Comparison of ENCODE assay signal across 12 cellular contexts in genomic region chr5:10635861-10636350, GRCh38.
DNase-seq lines count a peak whose midpoint lies in the region; ATAC-seq, FAIRE-seq and TF ChIP-seq lines count a peak whose summit lies in the region.
"Had no signal": no experiment of that assay in that cellular context is flagged by ENCODE, and none has a peak within 500 bp of the region (broad histone marks: within the 10 kb centered on the region; RNA-seq: fewer than 3 reads in every experiment).

No MANE protein-coding gene starts in this region.

- POLR2A ChIA-PET in GM12878 (lab: Charles Lee) = interaction anchor here (1.3 to 4.9 kb wide), 8 partner anchors 9 to 283 kb away, joined by 3 to 39 read pairs (median 5); partner anchors contain the start of genes DAP and MARCHF6

- H3K36me3 ChIP-seq in BLaER1 (peaks cover 36% of the 10 kb centered on the region), HUES64 (ENCODE audit: insufficient read depth, low read length) (no peaks in the 10 kb centered on the region; the same call in 1 of the 2 replicates), GM12878 (ENCODE audit: control insufficient read depth in 2 of 2, insufficient read depth in 2 of 2, low read length in 1 of 2) (peaks cover 18 to 19% of the 10 kb centered on the region in 2 experiments), trophoblast cell (ENCODE audit: control insufficient read depth in 1 of 2, insufficient read depth in 2 of 2, low read length in 2 of 2) (peaks cover 5% of the 10 kb centered on the region in 2 experiments)
- H3K36me3 ChIP-seq: transverse colon had no signal

- DNase-seq in GM13977 (ENCODE audit: low spot score) (peak; percentile 48), GM12878 (ENCODE audit: low read depth, low spot score) (no peak), foreskin melanocyte (no peak), trophoblast cell (no peak)
- DNase-seq: left colon, NCI-H1436, nucleus accumbens, transverse colon had no signal

- no peaks in the 10 kb centered on the region for H3K27me3 ChIP-seq in BLaER1
- no peaks in the 10 kb centered on the region for H3K27me3 ChIP-seq in HUES64 (ENCODE audit: insufficient read depth, low read length)
- no peaks in the 10 kb centered on the region for H3K27me3 ChIP-seq in GM12878 (replicated peaks in 1 of 2; ENCODE audit: control insufficient read depth in 2 of 2, insufficient read depth in 2 of 2, low read length in 1 of 2)
- no peaks in the 10 kb centered on the region for H3K27me3 ChIP-seq in trophoblast cell (ENCODE audit: insufficient read depth, low read length)
- H3K27me3 ChIP-seq: transverse colon had no signal

- H4K91ac ChIP-seq in trophoblast cell (ENCODE audit: low read depth, low read length) = no peak overlapping the region

- no peak for TF ChIP-seq EP300 in GM12878 (IDR thresholded peaks at IDR 0.05; ENCODE audit: borderline replicate concordance in 1 of 2, control insufficient read depth in 1 of 2, low read depth in 2 of 2, low read length in 2 of 2)

- no peak overlapping the region for H4K8ac ChIP-seq in trophoblast cell (ENCODE audit: low read depth, low read length)

- no peak overlapping the region for H2BK120ac ChIP-seq in trophoblast cell (ENCODE audit: insufficient read depth, low read length, poor library complexity)

- FAIRE-seq in GM12878 (lab: Jason Lieb, UNC) = no peak

- H3K9ac ChIP-seq in BLaER1 = no peak overlapping the region
- H3K9ac ChIP-seq in HUES64 (ENCODE audit: low read depth, low read length) = no peak overlapping the region; the same call in 1 of the 2 replicates
- peak overlapping the region; percentile 79 for H3K9ac ChIP-seq in GM12878 (ENCODE audit: control insufficient read depth, insufficient read depth, low read length)
- H3K9ac ChIP-seq in trophoblast cell (ENCODE audit: low read length) = no peak overlapping the region

- intact Hi-C loops in GM12878 (cut with micrococcal nuclease; ENCODE audit: unreplicated experiment) = loop anchor here (1.0 kb wide), 2 partner anchors 49 to 53 kb away; no protein-coding TSS in a partner anchor

- H3K23ac ChIP-seq in trophoblast cell (ENCODE audit: low read length) = no peak overlapping the region

- H4K20me1 ChIP-seq in BLaER1 (peaks cover 79% of the 10 kb centered on the region), GM12878 (ENCODE audit: control insufficient read depth, insufficient read depth) (no peaks in the 10 kb centered on the region)

- RAD21 ChIA-PET in GM12878 (lab: Charles Lee; ENCODE audit: unreplicated experiment) = interaction anchor here (0.6 to 6.7 kb wide), 17 partner anchors 9 to 183 kb away, joined by 3 to 93 read pairs (median 4); no protein-coding TSS in a partner anchor

- CTCF ChIA-PET in GM12878 (lab: Yijun Ruan, JAX) = interaction anchor here (0.8 to 5.2 kb wide), 11 partner anchors 8 to 183 kb away, joined by 3 to 34 read pairs (median 4); no protein-coding TSS in a partner anchor

- SMC1A ChIA-PET in GM12878 (lab: Charles Lee; ENCODE audit: uncharacterized antibody, unreplicated experiment) = interaction anchor here (0.9 to 6.5 kb wide), 16 partner anchors 9 to 185 kb away, joined by 3 to 90 read pairs (median 6); no protein-coding TSS in a partner anchor

- H3K27ac ChIP-seq in BLaER1 (0 out of 2 replicates have a peak overlapping the region, but pooled peaks have one; percentile 40), HUES64 (ENCODE audit: low read depth, low read length) (peak overlapping the region; percentile 34; the same call in 1 of the 2 replicates), GM12878 (ENCODE audit: control insufficient read depth, insufficient read depth) (peak overlapping the region; percentile 93), trophoblast cell (ENCODE audit: low read depth, low read length) (no peak overlapping the region)
- H3K27ac ChIP-seq: transverse colon had no signal

- TF ChIP-seq RAD21 in GM12878 (IDR thresholded peaks at IDR 0.05; ENCODE audit: insufficient read depth, low read depth, low read length) = no peak

- H4K12ac ChIP-seq in trophoblast cell (ENCODE audit: low read depth, low read length) = no peak overlapping the region

- H2BK12ac ChIP-seq in trophoblast cell (ENCODE audit: low read length) = no peak overlapping the region

- H2AK5ac ChIP-seq in trophoblast cell (ENCODE audit: low read length) = no peak overlapping the region

- no peak overlapping the region for H3K14ac ChIP-seq in trophoblast cell (ENCODE audit: low read length)

- no peak overlapping the region for H3K4ac ChIP-seq in trophoblast cell (ENCODE audit: low read depth, low read length)

- no peak; the same call in 1 of the 2 replicates for TF ChIP-seq POLR2A in GM12878 (IDR thresholded peaks at IDR 0.05; ENCODE audit: low read depth, low read length)

- H3K4me3 ChIP-seq in BLaER1 (no peak overlapping the region), HUES64 (ENCODE audit: low read length) (no peak overlapping the region), GM12878 (peak overlapping the region; percentile 51), trophoblast cell (ENCODE audit: low read depth, low read length) (no peak overlapping the region)
- H3K4me3 ChIP-seq: transverse colon had no signal

- in situ Hi-C loops in GM13977 (cut with MboI; ENCODE audit: low pct_unique_long_range_greater_than_20kb, low sequenced_read_pairs, unreplicated experiment) = loop anchor here (5.0 kb wide), 1 partner anchor 54 kb away; no protein-coding TSS in a partner anchor
- in situ Hi-C loops in GM12878 (cut with MboI) = no loop called here

- H3K79me2 ChIP-seq in GM12878 (ENCODE audit: control insufficient read depth, insufficient read depth, low read length) (peaks cover 68% of the 10 kb centered on the region), trophoblast cell (ENCODE audit: control insufficient read depth, insufficient read depth, low read length, poor library complexity) (no peaks in the 10 kb centered on the region)

- no peaks in the 10 kb centered on the region for H3K79me1 ChIP-seq in trophoblast cell (ENCODE audit: low read length)

- no peak overlapping the region for H3K18ac ChIP-seq in trophoblast cell (ENCODE audit: low read length)

- H2AFZ ChIP-seq in GM12878 (ENCODE audit: control insufficient read depth, low read depth, low read length) = no peak overlapping the region
- no peak overlapping the region for H2AFZ ChIP-seq in trophoblast cell (ENCODE audit: insufficient read depth, low read length, poor library complexity)

- peak overlapping the region; percentile 90 for H3K4me2 ChIP-seq in BLaER1
- peak overlapping the region; percentile 69 for H3K4me2 ChIP-seq in GM12878 (ENCODE audit: control insufficient read depth, insufficient read depth)
- H3K4me2 ChIP-seq in trophoblast cell (ENCODE audit: low read length) = no peak overlapping the region

- H3K4me1 ChIP-seq in BLaER1 (peaks cover 62% of the 10 kb centered on the region), HUES64 (ENCODE audit: insufficient read depth, low read length) (peaks cover 44% of the 10 kb centered on the region), GM12878 (ENCODE audit: control insufficient read depth, insufficient read depth, low read length) (peaks cover 53% of the 10 kb centered on the region), trophoblast cell (ENCODE audit: control insufficient read depth in 1 of 2, insufficient read depth in 2 of 2, low read length in 2 of 2) (peaks cover 0 to 3% of the 10 kb centered on the region in 2 experiments)

- ATAC-seq in GM12878 = peak; percentile 30
- ATAC-seq in HG02623 (IDR thresholded peaks at IDR 0.05; ENCODE audit: unreplicated experiment) = no peak
- no peak for ATAC-seq in HG03460 (IDR thresholded peaks at IDR 0.05; ENCODE audit: unreplicated experiment)

- H3K9me3 ChIP-seq in BLaER1 = peaks cover 14% of the 10 kb centered on the region
- no peaks in the 10 kb centered on the region for H3K9me3 ChIP-seq in HUES64 (ENCODE audit: insufficient read depth, low read depth, low read length)
- H3K9me3 ChIP-seq in GM12878 (replicated peaks; ENCODE audit: control insufficient read depth, insufficient read depth, low read length) = peaks cover 8% of the 10 kb centered on the region; the same call in 2 of the 3 replicates
- peaks cover 3% of the 10 kb centered on the region for H3K9me3 ChIP-seq in trophoblast cell (ENCODE audit: insufficient read depth, low read depth, low read length)
- H3K9me3 ChIP-seq: transverse colon had no signal

- no TSS peak for BruUV-seq in GM12878 (replicated peaks; lab: Mats Ljungman, UMichigan)

- H2BK5ac ChIP-seq in trophoblast cell (ENCODE audit: low read depth, low read length, poor library complexity) = no peak overlapping the region

- no peak for TF ChIP-seq CTCF in GM13977 (IDR thresholded peaks at IDR 0.05; ENCODE audit: extremely low read depth, insufficient read depth, missing control alignments)
- no peak for TF ChIP-seq CTCF in GM12878 (IDR thresholded peaks at IDR 0.05 in 2 of 3, conservative IDR thresholded peaks at IDR 0.05 in 1 of 3; ENCODE audit: control insufficient read depth in 2 of 3, extremely low read depth in 1 of 3, insufficient read depth in 1 of 3, low read depth in 3 of 3, low read length in 3 of 3)

- WGBS in HUES64 = 55% methylated on average over 11 of the region's 11 CpGs
- 3% methylated on average over 11 of the region's 11 CpGs for WGBS in GM12878 (ENCODE audit: insufficient coverage, insufficient replicate concordance, low lambda C conversion rate, missing lambda C conversion rate)
- no CpG with 5 or more reads among the region's 11 CpGs for WGBS in trophoblast cell (ENCODE audit: extremely low coverage, insufficient coverage, insufficient read length)

TF ChIP-seq in GM12878, 131 proteins besides CTCF, POLR2A, EP300 and RAD21 (continues in another document):
- TF ChIP-seq HDGF (IDR thresholded peaks at IDR 0.05) (no peak), BRCA1 (IDR thresholded peaks at IDR 0.05; ENCODE audit: low read depth, low read length) (no peak), HDAC6 (IDR thresholded peaks at IDR 0.05; ENCODE audit: unreplicated experiment) (no peak), SRF (IDR thresholded peaks at IDR 0.05; ENCODE audit: low read depth in 2 of 2, low read length in 2 of 2) (no peak), GATAD2B (conservative IDR thresholded peaks at IDR 0.05; ENCODE audit: low read depth) (no peak), IRF4 (IDR thresholded peaks at IDR 0.05; ENCODE audit: low read depth, low read length) (peak; percentile 37; the same call in 1 of the 2 replicates), IKZF2 (IDR thresholded peaks at IDR 0.05) (peak in 1 of 2 experiments; percentile 40; a peak in 2 of 4 replicates), WRNIP1 (IDR thresholded peaks at IDR 0.05; ENCODE audit: borderline replicate concordance, low read depth, low read length) (no peak), SP1 (IDR thresholded peaks at IDR 0.05; ENCODE audit: low read depth, low read length) (no peak), EGR1 (IDR thresholded peaks at IDR 0.05; ENCODE audit: borderline replicate concordance in 1 of 2, low read depth in 2 of 2, low read length in 2 of 2) (no peak), SUPT20H (IDR thresholded peaks at IDR 0.05; ENCODE audit: borderline replicate concordance, control insufficient read depth, low read depth, low read length) (no peak), TAF1 (IDR thresholded peaks at IDR 0.05; ENCODE audit: borderline replicate concordance, low read depth, low read length) (no peak), KAT2A (conservative IDR thresholded peaks at IDR 0.05; ENCODE audit: control insufficient read depth, low read depth, low read length) (no peak)
